Comparison of ENCODE assay signal across 8 cellular contexts in the genomic region with DNA sequence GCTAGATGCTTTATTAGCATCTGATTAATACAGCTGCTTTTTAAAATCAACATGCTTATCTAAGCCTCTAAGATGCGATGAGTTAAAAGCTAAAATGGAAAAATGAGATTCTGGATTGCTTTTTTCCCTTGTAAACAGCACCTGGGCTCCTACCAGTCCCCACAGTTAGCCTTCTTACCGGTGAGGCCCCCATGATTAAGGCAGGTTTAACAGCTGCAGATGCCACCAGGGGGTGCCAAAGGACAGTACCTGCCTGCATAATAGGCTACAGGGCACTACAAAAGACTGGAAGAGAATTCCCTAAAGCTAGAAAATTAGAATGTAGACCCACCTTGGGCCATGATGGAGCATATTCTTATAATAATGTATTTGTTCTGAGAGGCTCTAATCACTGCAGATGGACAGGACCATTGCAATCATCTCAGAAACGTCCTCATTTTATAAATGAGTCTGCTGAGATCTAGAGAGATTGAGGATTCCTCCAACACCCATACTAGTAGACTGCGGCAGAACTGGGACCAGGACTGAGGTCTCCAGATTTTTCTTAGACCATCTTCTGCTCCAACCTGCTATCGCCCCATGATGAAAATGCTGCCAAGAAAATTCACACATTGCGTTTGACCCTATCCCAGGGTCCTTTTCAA.
DNase-seq lines count a peak whose midpoint lies in the region; ATAC-seq and TF ChIP-seq lines count a peak whose summit lies in the region.

No MANE protein-coding gene starts in this region.

- H3K27ac ChIP-seq in esophagus squamous epithelium (no peak overlapping the region), thoracic aorta (no peak overlapping the region)

- no peaks in the 10 kb centered on the region for H3K36me3 ChIP-seq in NT2/D1 (ENCODE audit: insufficient read depth, insufficient read length, low read length)
- no peaks in the 10 kb centered on the region for H3K36me3 ChIP-seq in esophagus squamous epithelium
- no peaks in the 10 kb centered on the region for H3K36me3 ChIP-seq in thoracic aorta

- no peak overlapping the region for H3K4me3 ChIP-seq in NT2/D1 (ENCODE audit: insufficient read length, low read depth)
- no peak overlapping the region for H3K4me3 ChIP-seq in esophagus squamous epithelium
- H3K4me3 ChIP-seq in thoracic aorta = no peak overlapping the region

- intact Hi-C loops in esophagus squamous epithelium (cut with DNase I) = no loop called here

- no peak overlapping the region for H3K4me3 Mint-ChIP-seq in nephron progenitor cell

- no peak overlapping the region for H3K9ac ChIP-seq in NT2/D1 (ENCODE audit: insufficient read length, low read depth)

- peaks cover 5% of the 10 kb centered on the region for H3K27me3 Mint-ChIP-seq in nephron progenitor cell (ENCODE audit: low read depth, poor library complexity)

- H3K9me3 Mint-ChIP-seq in nephron progenitor cell = no peaks in the 10 kb centered on the region

- no peak overlapping the region for H3K27ac Mint-ChIP-seq in nephron progenitor cell

- H3K4me1 Mint-ChIP-seq in nephron progenitor cell = no peaks in the 10 kb centered on the region

- peak; percentile 71 for DNase-seq in COR-L47 (lab: John Stamatoyannopoulos, UW)
- DNase-seq in NT2/D1 (ENCODE audit: low read depth, low spot score) = peak; percentile 63
- peak; percentile 35 for DNase-seq in activated CD8-positive, alpha-beta memory T cell treated with anti-CD3 and anti-CD28 coated beads, Interleukin-2, amount 50 U/mL, for 4 hours
- DNase-seq in esophagus squamous epithelium (lab: John Stamatoyannopoulos, UW) = no peak
- DNase-seq in nephron progenitor cell = peak; percentile 85
- DNase-seq in thoracic aorta (ENCODE audit: low spot score) = no peak

- no peaks in the 10 kb centered on the region for H3K9me3 ChIP-seq in NT2/D1 (ENCODE audit: insufficient read depth, low read length)
- no peaks in the 10 kb centered on the region for H3K9me3 ChIP-seq in esophagus squamous epithelium
- no peaks in the 10 kb centered on the region for H3K9me3 ChIP-seq in thoracic aorta

- H3K4me1 ChIP-seq in NT2/D1 (ENCODE audit: insufficient read depth, insufficient read length) = no peaks in the 10 kb centered on the region
- no peaks in the 10 kb centered on the region for H3K4me1 ChIP-seq in esophagus squamous epithelium
- H3K4me1 ChIP-seq in thoracic aorta (ENCODE audit: control insufficient read depth in 1 of 2, low read depth in 2 of 2) = peaks cover 0 to 14% of the 10 kb centered on the region in 2 donors

- WGBS in esophagus squamous epithelium, 2 donors = 60 to 65% methylated on average over 6 of the region's 6 CpGs

- peak in 5 of 6 experiments; percentile 26 to 68 (median 45) for TF ChIP-seq CTCF in esophagus squamous epithelium (IDR thresholded peaks at IDR 0.05)
- peak; percentile 83 for TF ChIP-seq CTCF in nephron progenitor cell (IDR thresholded peaks at IDR 0.05)
- TF ChIP-seq CTCF in thoracic aorta (IDR thresholded peaks at IDR 0.05) = peak; percentile 58

- ATAC-seq in GM19351 (IDR thresholded peaks at IDR 0.05; ENCODE audit: unreplicated experiment) = peak; percentile 74
- ATAC-seq in HG03520 (IDR thresholded peaks at IDR 0.05; ENCODE audit: unreplicated experiment) = peak; percentile 85
- no peak for ATAC-seq in thoracic aorta (ENCODE audit: insufficient number of reproducible peaks, low FRiP score, low read depth)

- H3K36me3 Mint-ChIP-seq in nephron progenitor cell (ENCODE audit: low read depth) = no peaks in the 10 kb centered on the region

- no peaks in the 10 kb centered on the region for H3K27me3 ChIP-seq in NT2/D1 (ENCODE audit: insufficient read depth, insufficient read length)
- no peaks in the 10 kb centered on the region for H3K27me3 ChIP-seq in esophagus squamous epithelium
- H3K27me3 ChIP-seq in thoracic aorta (replicated peaks; ENCODE audit: insufficient read depth) = no peaks in the 10 kb centered on the region

- TF ChIP-seq POLR2A in esophagus squamous epithelium (IDR thresholded peaks at IDR 0.05) = no peak

Comparison
In these comparisons a context has a peak if more than half of its experiments do, and no peak if none do; other contexts are left out.
1. DNase-seq: peak in COR-L47 (single experiment), NT2/D1 (single experiment), activated CD8-positive, alpha-beta memory T cell treated with anti-CD3 and anti-CD28 coated beads, Interleukin-2, amount 50 U/mL, for 4 hours (single experiment) and nephron progenitor cell (single experiment); none in esophagus squamous epithelium (single experiment) and thoracic aorta (single experiment).
2. Peak in every context shown above with its lines, with median percentiles within 50 percentile points of each other: CTCF ChIP-seq.